In genomic region chr5:155729684-155730059, GRCh38 we compare ENCODE assay signal across 11 cellular contexts.
DNase-seq lines count a peak whose midpoint lies in the region; ATAC-seq, FAIRE-seq and TF ChIP-seq lines count a peak whose summit lies in the region.
"Had no signal": no experiment of that assay in that cellular context is flagged by ENCODE, and none has a peak within 500 bp of the region (broad histone marks: within the 10 kb centered on the region; RNA-seq: fewer than 3 reads in every experiment).

No MANE protein-coding gene starts in this region.

- no peak for TF ChIP-seq CTCF in AG10803 (conservative IDR thresholded peaks at IDR 0.05; ENCODE audit: low read length)

- peak; percentile 70 for DNase-seq in AG10803 (ENCODE audit: low read depth)
- peak; percentile 52 for DNase-seq in NCI-H2029 treated with DMSO at 0.1 percent for 48 hours (lab: John Stamatoyannopoulos, UW)
- DNase-seq in frontal cortex (ENCODE audit: low spot score in 2 of 2) = peak; percentile 46
- DNase-seq in mucosa of gallbladder (ENCODE audit: low spot score) = peak; percentile 14
- no peak for DNase-seq in RKO (ENCODE audit: low spot score)
- DNase-seq in A172 (ENCODE audit: low spot score) = no peak
- DNase-seq in HTR-8/SVneo (ENCODE audit: insufficient read length, low spot score) = no peak
- DNase-seq: activated B cell treated with CpG ODN at 0.5 μM for 24 hours, NCI-H510A had no signal

- no peak for ATAC-seq in GM19452 (IDR thresholded peaks at IDR 0.05; ENCODE audit: unreplicated experiment)
- ATAC-seq: body of pancreas had no signal

- FAIRE-seq in frontal cortex (lab: Jason Lieb, UNC) = no peak
- no peak for FAIRE-seq in HTR-8/SVneo (lab: Jason Lieb, UNC)

- H3K4me3 ChIP-seq in AG10803 (ENCODE audit: low read length) = peak overlapping the region; percentile 75
- H3K4me3 ChIP-seq: body of pancreas had no signal

Comparison
In these comparisons a context has a peak if more than half of its experiments do, and no peak if none do; other contexts are left out.
1. DNase-seq: peak in AG10803 (single experiment), NCI-H2029 treated with DMSO at 0.1 percent for 48 hours (single experiment), frontal cortex (2 of 2) and mucosa of gallbladder (single experiment); none in RKO (single experiment), A172 (single experiment) and HTR-8/SVneo (single experiment).